ENCODE assay signal across 8 cellular contexts in the genomic region with DNA sequence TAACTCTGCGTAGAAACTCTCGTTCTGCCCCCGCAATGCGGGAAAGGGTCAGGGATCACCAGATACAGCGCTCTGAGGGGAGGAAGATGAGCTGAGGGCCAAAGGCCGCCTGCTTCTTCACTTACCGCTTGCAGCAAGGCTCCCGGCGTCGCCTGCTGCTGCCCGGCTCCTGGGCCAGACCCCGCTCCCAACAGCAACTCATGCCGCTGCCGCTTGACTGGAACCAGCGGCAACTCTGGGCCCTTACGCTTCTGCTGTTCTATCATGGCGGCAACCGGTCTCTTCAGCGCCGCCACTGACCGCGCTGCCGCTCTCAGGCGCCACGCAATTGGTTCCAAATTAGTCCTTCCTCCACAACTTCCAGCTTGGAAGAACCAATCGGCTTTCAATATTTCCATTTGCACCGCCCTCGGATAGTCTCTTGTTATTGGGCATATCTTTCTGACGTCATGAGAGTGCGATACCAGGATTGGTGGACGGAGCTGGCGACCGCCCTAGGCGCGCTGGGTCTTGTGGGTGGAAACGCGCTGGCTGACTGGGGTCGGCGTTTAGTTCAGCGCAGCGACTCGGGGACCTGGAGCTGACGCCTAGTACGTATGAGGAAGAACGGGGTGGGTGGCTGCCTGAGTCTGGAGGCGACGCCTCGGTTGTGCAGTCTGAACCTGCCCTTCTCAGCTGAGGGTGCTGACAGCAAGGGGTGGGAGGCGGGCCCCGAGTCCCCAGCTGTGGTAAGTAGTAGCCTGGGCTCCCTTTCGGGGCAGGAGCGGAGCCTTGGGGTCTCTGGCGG. TPM values are rescaled to one million over a fixed set of nuclear protein-coding genes. Genes with fewer than 3 reads are reported as not detected.
A peak's percentile ranks its signal among the peaks of the same experiment; 100 is the strongest.
DNase-seq lines count a peak whose midpoint lies in the region; ATAC-seq and TF ChIP-seq lines count a peak whose summit lies in the region.

A gene (minus strand): TSS at position 303 of the 787 bp plus-strand sequence. CDS start 37 bp downstream, at position 266.
A gene with protein sequence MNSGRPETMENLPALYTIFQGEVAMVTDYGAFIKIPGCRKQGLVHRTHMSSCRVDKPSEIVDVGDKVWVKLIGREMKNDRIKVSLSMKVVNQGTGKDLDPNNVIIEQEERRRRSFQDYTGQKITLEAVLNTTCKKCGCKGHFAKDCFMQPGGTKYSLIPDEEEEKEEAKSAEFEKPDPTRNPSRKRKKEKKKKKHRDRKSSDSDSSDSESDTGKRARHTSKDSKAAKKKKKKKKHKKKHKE (plus strand): TSS at position 547 of the 787 bp plus-strand sequence. CDS start 13,067 bp downstream, outside the sequence.

- H3K27ac ChIP-seq in colonic mucosa (peak within 1 kb of the TSS; percentile 79), layer of hippocampus (ENCODE audit: low read depth, low read length) (peak within 1 kb of the TSS; percentile 60)

- intact Hi-C loops in colonic mucosa (cut with DNase I): loop anchor here (10.0 kb wide), 1 partner anchor 128 kb away; no protein-coding TSS in a partner anchor

- H3K36me3 ChIP-seq in BE2C: peaks cover 15% of the 10 kb centered on the region
- H3K36me3 ChIP-seq in colonic mucosa: no peaks in the 10 kb centered on the region

- H3K9ac ChIP-seq in colonic mucosa (ENCODE audit: low read depth in 2 of 2, low read length in 2 of 2): peak within 1 kb of the TSS; percentile 94 to 98

- H3K4me1 ChIP-seq in BE2C: no peaks in the 10 kb centered on the region
- no peaks in the 10 kb centered on the region for H3K4me1 ChIP-seq in colonic mucosa

- H3K9me3 ChIP-seq in BE2C (no peaks in the 10 kb centered on the region), colonic mucosa (no peaks in the 10 kb centered on the region)

- H3K27me3 ChIP-seq in BE2C (no peaks in the 10 kb centered on the region), colonic mucosa (no peaks in the 10 kb centered on the region), layer of hippocampus (ENCODE audit: control insufficient read depth, insufficient read depth, low read length) (no peaks in the 10 kb centered on the region)

- peak within 1 kb of the TSS; percentile 97 for H3K4me3 ChIP-seq in BE2C (ENCODE audit: low read depth, low read length)
- peak within 1 kb of the TSS; percentile 94 for H3K4me3 ChIP-seq in colonic mucosa

- peak; percentile 91 for DNase-seq in BE2C
- DNase-seq in GM19238 (ENCODE audit: insufficient read length, low spot score): peak; percentile 91
- DNase-seq in NCI-H524 (lab: John Stamatoyannopoulos, UW): peak; percentile 97 to 99
- peak; percentile 91 to 93 for DNase-seq in activated CD4-positive, alpha-beta T cell treated with anti-CD3 and anti-CD28 coated beads for 4 hours
- DNase-seq in colonic mucosa: peak; percentile 97
- peak; percentile 96 for DNase-seq in stimulated activated CD4-positive, alpha-beta T cell treated with anti-CD3 and anti-CD28 coated beads, Interleukin-1b, Interleukin-23, amount 100 ng/mL, for 48 hours

- ATAC-seq in HG03442 (IDR thresholded peaks at IDR 0.05; ENCODE audit: unreplicated experiment): peak; percentile 95

- TF ChIP-seq CTCF in BE2C (IDR thresholded peaks at IDR 0.05; ENCODE audit: low read depth, low read length): no peak
- TF ChIP-seq CTCF in colonic mucosa (IDR thresholded peaks at IDR 0.05): no peak

RNA-seq across cellular contexts. Expression of the first gene that starts in this region (rescaled TPM):
- 57.2 TPM for polyA plus RNA-seq in BE2C (2012; ENCODE audit: insufficient read depth, insufficient read length, low read depth)
- total RNA-seq in colonic mucosa: 10 to 100 TPM; 34.7 to 59.6 TPM

RNA-seq across cellular contexts. Expression of the second gene that starts in this region (rescaled TPM):
- polyA plus RNA-seq in BE2C (2012; ENCODE audit: insufficient read depth, insufficient read length, low read depth): 18.9 TPM
- 10 to 100 TPM; 19.8 to 23.9 TPM for total RNA-seq in colonic mucosa

Comparison
In these comparisons a context has a peak if more than half of its experiments do, and no peak if none do; other contexts are left out.
1. Peak in every context shown above with its lines: DNase-seq, ATAC-seq, H3K4me3 ChIP-seq and H3K27ac ChIP-seq.